21 cellular contexts compared by ENCODE assay signal in the genomic region with DNA sequence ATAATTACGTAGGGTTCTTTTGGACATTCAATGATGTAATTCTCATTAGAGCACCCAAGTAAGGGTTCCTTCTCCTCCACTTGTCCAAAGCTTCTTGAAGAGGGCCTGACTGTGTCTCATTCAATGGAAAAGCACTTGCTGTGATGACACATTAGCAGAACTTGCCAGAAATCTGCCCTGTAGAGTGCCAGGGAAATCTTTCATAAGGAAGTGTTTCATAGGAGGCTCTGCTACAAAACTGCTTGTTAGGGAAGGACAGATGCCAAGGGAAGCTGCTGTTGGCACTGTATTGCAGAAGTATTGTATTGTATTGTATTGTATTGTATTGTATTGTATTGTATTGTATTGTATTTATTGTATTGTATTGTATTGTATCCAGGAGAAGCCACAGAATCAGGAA. TPM values are rescaled to one million over a fixed set of nuclear protein-coding genes. Genes with fewer than 3 reads are reported as not detected.
DNase-seq lines count a peak whose midpoint lies in the region; ATAC-seq, FAIRE-seq and TF ChIP-seq lines count a peak whose summit lies in the region.
"Had no signal": no experiment of that assay in that cellular context is flagged by ENCODE, and none has a peak within 500 bp of the region (broad histone marks: within the 10 kb centered on the region; RNA-seq: fewer than 3 reads in every experiment).

No MANE protein-coding gene starts in this region.

- no peaks in the 10 kb centered on the region for H3K4me1 Mint-ChIP-seq in astrocyte (ENCODE audit: low read depth, unreplicated experiment)
- H3K4me1 Mint-ChIP-seq: stimulated activated effector memory CD8-positive, alpha-beta T cell treated with anti-CD3 and anti-CD28 coated beads, Interleukin-12 subunit alpha, Interleukin-12 subunit beta, amount 100 ng/mL, for 72 hours; WTC11 had no signal

- no peak overlapping the region for H3K4me3 Mint-ChIP-seq in astrocyte (ENCODE audit: unreplicated experiment)
- H3K4me3 Mint-ChIP-seq: activated CD4-positive, alpha-beta memory T cell treated with anti-CD3 and anti-CD28 coated beads for 36 hours; activated naive CD4-positive, alpha-beta T cell treated with anti-CD3 and anti-CD28 coated beads for 36 hours; stimulated activated effector memory CD8-positive, alpha-beta T cell treated with anti-CD3 and anti-CD28 coated beads, Interleukin-12 subunit alpha, Interleukin-12 subunit beta, amount 100 ng/mL, for 72 hours; WTC11 had no signal

- no peaks in the 10 kb centered on the region for H3K9me3 ChIP-seq in astrocyte (ENCODE audit: insufficient read depth, low read depth, low read length)
- H3K9me3 ChIP-seq: ascending aorta, SJCRH30 had no signal

- ATAC-seq in GM19023 (IDR thresholded peaks at IDR 0.05; ENCODE audit: unreplicated experiment) (no peak), GM21723 (IDR thresholded peaks at IDR 0.05; ENCODE audit: unreplicated experiment) (no peak)
- ATAC-seq: stimulated activated effector memory CD8-positive, alpha-beta T cell treated with anti-CD3 and anti-CD28 coated beads, Interleukin-12 subunit alpha, Interleukin-12 subunit beta, amount 100 ng/mL, for 72 hours; WTC11 had no signal

- H3K36me3 ChIP-seq in astrocyte (ENCODE audit: insufficient read depth, low read length): no peaks in the 10 kb centered on the region
- H3K36me3 ChIP-seq: ascending aorta, SJCRH30 had no signal

- H3K27ac Mint-ChIP-seq in astrocyte (ENCODE audit: unreplicated experiment): no peak overlapping the region
- H3K27ac Mint-ChIP-seq: activated CD4-positive, alpha-beta memory T cell treated with anti-CD3 and anti-CD28 coated beads for 36 hours; activated naive CD4-positive, alpha-beta T cell treated with anti-CD3 and anti-CD28 coated beads for 36 hours; stimulated activated effector memory CD8-positive, alpha-beta T cell treated with anti-CD3 and anti-CD28 coated beads, Interleukin-12 subunit alpha, Interleukin-12 subunit beta, amount 100 ng/mL, for 72 hours; WTC11 had no signal

- FAIRE-seq in astrocyte (lab: Jason Lieb, UNC): no peak

- H4K20me1 ChIP-seq in astrocyte (ENCODE audit: insufficient read depth, low read length): no peaks in the 10 kb centered on the region

- no peak for TF ChIP-seq CTCF in astrocyte (IDR thresholded peaks at IDR 0.05; ENCODE audit: insufficient read depth, low read depth, low read length)

- no peak overlapping the region for H2AFZ ChIP-seq in astrocyte (ENCODE audit: low read depth, low read length)

- no peak overlapping the region for H3K4me2 ChIP-seq in astrocyte (ENCODE audit: low read length)

- no peaks in the 10 kb centered on the region for H3K79me2 ChIP-seq in astrocyte (ENCODE audit: insufficient read depth, low read length)

- H3K4me1 ChIP-seq in astrocyte (ENCODE audit: insufficient read depth, low read length): no peaks in the 10 kb centered on the region
- H3K4me1 ChIP-seq: ascending aorta, SJCRH30 had no signal

- H3K27me3 ChIP-seq in astrocyte (ENCODE audit: insufficient read depth, low read length): no peaks in the 10 kb centered on the region
- H3K27me3 ChIP-seq: ascending aorta, SJCRH30 had no signal

- H3K36me3 Mint-ChIP-seq in astrocyte (ENCODE audit: low read depth, unreplicated experiment): no peaks in the 10 kb centered on the region
- H3K36me3 Mint-ChIP-seq: activated CD4-positive, alpha-beta memory T cell treated with anti-CD3 and anti-CD28 coated beads for 36 hours; stimulated activated effector memory CD8-positive, alpha-beta T cell treated with anti-CD3 and anti-CD28 coated beads, Interleukin-12 subunit alpha, Interleukin-12 subunit beta, amount 100 ng/mL, for 72 hours; WTC11 had no signal

- no peak overlapping the region for H3K4me3 ChIP-seq in astrocyte (ENCODE audit: insufficient read depth, low read depth, low read length)
- H3K4me3 ChIP-seq: ascending aorta, SJCRH30 had no signal

- DNase-seq in GM03348 (ENCODE audit: low spot score): peak; percentile 9
- DNase-seq in astrocyte (ENCODE audit: low read depth): peak; percentile 16
- peak; percentile 14 for DNase-seq in epithelial cell of prostate (ENCODE audit: low read depth, low spot score)
- DNase-seq in myocyte (ENCODE audit: low read depth): peak; percentile 5
- no peak for DNase-seq in activated effector memory CD4-positive, alpha-beta T cell treated with Interleukin-2 at 50 U/mL for 16 hours
- no peak for DNase-seq in NCI-H69 (lab: John Stamatoyannopoulos, UW)
- DNase-seq: activated CD4-positive, alpha-beta memory T cell treated with anti-CD3 and anti-CD28 coated beads for 36 hours; activated naive CD4-positive, alpha-beta T cell treated with anti-CD3 and anti-CD28 coated beads for 36 hours; cortex of kidney; DMS79; KBM-7; NCI-H1105; NCI-H748 treated with DMSO at 0.1 percent for 48 hours; right cardiac atrium; SJCRH30 had no signal

- no peaks in the 10 kb centered on the region for H3K9me3 Mint-ChIP-seq in astrocyte (ENCODE audit: unreplicated experiment)
- H3K9me3 Mint-ChIP-seq: WTC11 had no signal

- H3K27me3 Mint-ChIP-seq in astrocyte (ENCODE audit: low read depth, unreplicated experiment): no peaks in the 10 kb centered on the region
- H3K27me3 Mint-ChIP-seq: activated CD4-positive, alpha-beta memory T cell treated with anti-CD3 and anti-CD28 coated beads for 36 hours had no signal

- H3K9ac ChIP-seq in astrocyte (ENCODE audit: low read length): no peak overlapping the region

- H3K27ac ChIP-seq in astrocyte (ENCODE audit: low read depth, low read length) (no peak overlapping the region), epithelial cell of prostate (no peak overlapping the region)
- H3K27ac ChIP-seq: ascending aorta, SJCRH30 had no signal

RNA-seq across cellular contexts. Expression of gene MPDZ, which starts 45.5 kb away (rescaled TPM):
- total RNA-seq in astrocyte (27.2 and 31.0 TPM in 2 replicates), myocyte (31.2 and 33.1 TPM in 2 replicates)
- polyA plus RNA-seq in myocyte (2012): 14.4 TPM
- total RNA-seq: activated CD4-positive, alpha-beta memory T cell treated with anti-CD3 and anti-CD28 coated beads for 36 hours; activated naive CD4-positive, alpha-beta T cell treated with anti-CD3 and anti-CD28 coated beads for 36 hours; T-helper 2 cell treated with Interferon-gamma antibody and Interleukin-4, amounts not matched to agents 100 ng/mL and 5 ng/mL, for 36 hours had no signal

Comparison
In these comparisons a context has a peak if more than half of its experiments do, and no peak if none do; other contexts are left out.
1. DNase-seq: peak in GM03348 (single experiment), astrocyte (single experiment), epithelial cell of prostate (single experiment) and myocyte (single experiment); none in activated effector memory CD4-positive, alpha-beta T cell treated with Interleukin-2 at 50 U/mL for 16 hours (single experiment) and NCI-H69 (single experiment).